In genomic region chr19:42069619-42070293, GRCh38 we compare ENCODE assay signal across 1 cellular context.
TF ChIP-seq lines count a peak whose summit lies in the region.

TSS of gene GRIK5 (minus strand) at chr19:42070206. CDS start at chr19:42065770, 4,436 bp downstream.

TF ChIP-seq in H1, 55 proteins besides CTCF, POLR2A, EP300 and RAD21:
- TF ChIP-seq RXRA (IDR thresholded peaks at IDR 0.05; ENCODE audit: insufficient read depth, low read depth, low read length) = no peak
- peak; percentile 12 for TF ChIP-seq KDM4A (IDR thresholded peaks at IDR 0.05; ENCODE audit: low read depth, low read length, severe bottlenecking)
- 0 out of 4 replicates have a peak, but pooled peaks of 1 of the 2 experiments have one; percentile 24 for TF ChIP-seq SIN3A (conservative IDR thresholded peaks at IDR 0.05 in 1 of 2, IDR thresholded peaks at IDR 0.05 in 1 of 2; ENCODE audit: low read depth in 1 of 2, low read length in 2 of 2)
- TF ChIP-seq, protein P1, sequence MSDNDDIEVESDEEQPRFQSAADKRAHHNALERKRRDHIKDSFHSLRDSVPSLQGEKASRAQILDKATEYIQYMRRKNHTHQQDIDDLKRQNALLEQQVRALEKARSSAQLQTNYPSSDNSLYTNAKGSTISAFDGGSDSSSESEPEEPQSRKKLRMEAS (IDR thresholded peaks at IDR 0.05) = peak; percentile 30; the same call in 1 of the 2 replicates
- TF ChIP-seq KDM1A (IDR thresholded peaks at IDR 0.05; ENCODE audit: borderline replicate concordance, low read length) = peak; percentile 83
- TF ChIP-seq TAF7 (optimal IDR thresholded peaks at IDR 0.05; ENCODE audit: borderline replicate concordance, low read depth, low read length) = no peak
- no peak for TF ChIP-seq SP1 (IDR thresholded peaks at IDR 0.05; ENCODE audit: low read depth, low read length)
